ENCODE assay signal across 3 cellular contexts in the genomic region with DNA sequence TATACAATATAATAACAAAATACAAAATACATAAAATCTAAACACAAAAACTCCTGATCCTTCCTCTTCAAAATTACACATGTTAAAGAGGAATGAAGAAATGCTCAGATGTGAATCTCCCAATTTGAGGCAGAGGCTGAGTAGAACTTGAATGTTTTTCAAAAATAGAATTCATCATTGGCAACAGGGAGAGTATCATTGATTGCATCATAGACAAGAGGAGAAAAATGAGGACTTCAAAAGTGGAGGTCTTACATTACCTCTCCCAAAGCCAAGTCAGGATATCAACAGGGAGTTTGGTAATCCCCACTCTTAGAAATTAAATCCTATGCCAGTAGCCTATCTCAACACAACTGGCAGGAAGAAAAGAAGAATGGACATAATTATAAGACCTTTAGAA.
TF ChIP-seq lines count a peak whose summit lies in the region.

No MANE protein-coding gene starts in this region.

TF ChIP-seq in HepG2, 621 proteins besides CTCF, POLR2A, EP300 and RAD21:
- TF ChIP-seq CEBPB (IDR thresholded peaks at IDR 0.05; ENCODE audit: borderline replicate concordance, low read depth, low read length) (peak; percentile 57; the same call in 1 of the 2 replicates), ZNF30 (CRISPR knock-in tag; IDR thresholded peaks at IDR 0.05) (no peak), ATF7 (IDR thresholded peaks at IDR 0.05) (peak; percentile 57; the same call in 1 of the 2 replicates), ATF7 (CRISPR knock-in tag; IDR thresholded peaks at IDR 0.05) (no peak)

TF ChIP-seq in H1, 55 proteins besides CTCF, POLR2A, EP300 and RAD21:
- TF ChIP-seq CHD7 (IDR thresholded peaks at IDR 0.05; ENCODE audit: insufficient replicate concordance, low read length) = no peak
- TF ChIP-seq ASH2L (IDR thresholded peaks at IDR 0.05; ENCODE audit: low read length) = no peak
- TF ChIP-seq E2F6 (IDR thresholded peaks at IDR 0.05) = no peak
- no peak for TF ChIP-seq SUZ12 (IDR thresholded peaks at IDR 0.05; ENCODE audit: low read length)
- TF ChIP-seq BRCA1 (IDR thresholded peaks at IDR 0.05; ENCODE audit: low read depth, low read length) = no peak
- no peak for TF ChIP-seq KDM1A (IDR thresholded peaks at IDR 0.05; ENCODE audit: borderline replicate concordance, low read length)
- TF ChIP-seq TAF1 (IDR thresholded peaks at IDR 0.05; ENCODE audit: low read depth, low read length) = no peak
- TF ChIP-seq EZH2 (IDR thresholded peaks at IDR 0.05; ENCODE audit: low read depth, low read length, severe bottlenecking) = no peak
- no peak for TF ChIP-seq RXRA (IDR thresholded peaks at IDR 0.05; ENCODE audit: insufficient read depth, low read depth, low read length)
TF ChIP-seq in H1: peak in this region for 0.

TF ChIP-seq in SK-N-SH treated with all-trans-retinoic acid at 6 μM for 48 hours, 23 proteins besides CTCF, POLR2A, EP300 and RAD21:
- no peak for TF ChIP-seq ZFP30 (CRISPR knock-in tag; IDR thresholded peaks at IDR 0.05)
- no peak for TF ChIP-seq ESRRG (CRISPR knock-in tag; IDR thresholded peaks at IDR 0.05)
- no peak for TF ChIP-seq TCF4 (CRISPR knock-in tag; IDR thresholded peaks at IDR 0.05; ENCODE audit: borderline replicate concordance)
- no peak for TF ChIP-seq ISL1 (CRISPR knock-in tag; IDR thresholded peaks at IDR 0.05)
- no peak for TF ChIP-seq RARB (CRISPR knock-in tag; IDR thresholded peaks at IDR 0.05)
- no peak for TF ChIP-seq OSR1 (CRISPR knock-in tag; IDR thresholded peaks at IDR 0.05)
- TF ChIP-seq, protein P1, sequence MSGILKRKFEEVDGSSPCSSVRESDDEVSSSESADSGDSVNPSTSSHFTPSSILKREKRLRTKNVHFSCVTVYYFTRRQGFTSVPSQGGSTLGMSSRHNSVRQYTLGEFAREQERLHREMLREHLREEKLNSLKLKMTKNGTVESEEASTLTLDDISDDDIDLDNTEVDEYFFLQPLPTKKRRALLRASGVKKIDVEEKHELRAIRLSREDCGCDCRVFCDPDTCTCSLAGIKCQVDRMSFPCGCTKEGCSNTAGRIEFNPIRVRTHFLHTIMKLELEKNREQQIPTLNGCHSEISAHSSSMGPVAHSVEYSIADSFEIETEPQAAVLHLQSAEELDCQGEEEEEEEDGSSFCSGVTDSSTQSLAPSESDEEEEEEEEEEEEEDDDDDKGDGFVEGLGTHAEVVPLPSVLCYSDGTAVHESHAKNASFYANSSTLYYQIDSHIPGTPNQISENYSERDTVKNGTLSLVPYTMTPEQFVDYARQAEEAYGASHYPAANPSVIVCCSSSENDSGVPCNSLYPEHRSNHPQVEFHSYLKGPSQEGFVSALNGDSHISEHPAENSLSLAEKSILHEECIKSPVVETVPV (CRISPR knock-in tag; IDR thresholded peaks at IDR 0.05) = no peak
- TF ChIP-seq, protein P2, sequence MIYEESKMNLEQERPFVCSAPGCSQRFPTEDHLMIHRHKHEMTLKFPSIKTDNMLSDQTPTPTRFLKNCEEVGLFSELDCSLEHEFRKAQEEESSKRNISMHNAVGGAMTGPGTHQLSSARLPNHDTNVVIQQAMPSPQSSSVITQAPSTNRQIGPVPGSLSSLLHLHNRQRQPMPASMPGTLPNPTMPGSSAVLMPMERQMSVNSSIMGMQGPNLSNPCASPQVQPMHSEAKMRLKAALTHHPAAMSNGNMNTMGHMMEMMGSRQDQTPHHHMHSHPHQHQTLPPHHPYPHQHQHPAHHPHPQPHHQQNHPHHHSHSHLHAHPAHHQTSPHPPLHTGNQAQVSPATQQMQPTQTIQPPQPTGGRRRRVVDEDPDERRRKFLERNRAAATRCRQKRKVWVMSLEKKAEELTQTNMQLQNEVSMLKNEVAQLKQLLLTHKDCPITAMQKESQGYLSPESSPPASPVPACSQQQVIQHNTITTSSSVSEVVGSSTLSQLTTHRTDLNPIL (CRISPR knock-in tag; IDR thresholded peaks at IDR 0.05; ENCODE audit: low read depth) = no peak
- TF ChIP-seq ZC3H10 (CRISPR knock-in tag; IDR thresholded peaks at IDR 0.05) = no peak
- TF ChIP-seq ZFP3 (CRISPR knock-in tag; IDR thresholded peaks at IDR 0.05) = no peak
- TF ChIP-seq TSHZ2 (CRISPR knock-in tag; IDR thresholded peaks at IDR 0.05) = no peak
- no peak for TF ChIP-seq GLIS3 (CRISPR knock-in tag; IDR thresholded peaks at IDR 0.05)
- no peak for TF ChIP-seq CSDC2 (CRISPR knock-in tag; IDR thresholded peaks at IDR 0.05)
- TF ChIP-seq ARNTL (CRISPR knock-in tag; IDR thresholded peaks at IDR 0.05; ENCODE audit: borderline replicate concordance, low read depth) = no peak
- no peak for TF ChIP-seq SNAI2 (CRISPR knock-in tag; IDR thresholded peaks at IDR 0.05)
- no peak for TF ChIP-seq ZNF8 (CRISPR knock-in tag; IDR thresholded peaks at IDR 0.05)
- TF ChIP-seq POU6F1 (CRISPR knock-in tag; IDR thresholded peaks at IDR 0.05; ENCODE audit: borderline replicate concordance, low read depth) = no peak
- TF ChIP-seq ZNF565 (CRISPR knock-in tag; conservative IDR thresholded peaks at IDR 0.05; ENCODE audit: low read depth) = no peak
- no peak for TF ChIP-seq ZNF70 (CRISPR knock-in tag; IDR thresholded peaks at IDR 0.05)
- TF ChIP-seq BACH2 (CRISPR knock-in tag; IDR thresholded peaks at IDR 0.05; ENCODE audit: borderline replicate concordance) = no peak
